Comparison of ENCODE assay signal across 22 cellular contexts in genomic region chr3:151109401-151109800, GRCh38.
"Had no signal": no experiment of that assay in that cellular context is flagged by ENCODE, and none has a peak within 500 bp of the region (broad histone marks: within the 10 kb centered on the region; RNA-seq: fewer than 3 reads in every experiment).

No MANE protein-coding gene starts in this region.

- H3K27me3 ChIP-seq: neutrophil, sigmoid colon, stomach had no signal

- H3K4me3 ChIP-seq: esophagus squamous epithelium, lung, psoas muscle, sigmoid colon, skin epidermis, stomach, thoracic aorta had no signal

- H3K27ac ChIP-seq: esophagus squamous epithelium, foreskin keratinocyte, neutrophil, psoas muscle, sigmoid colon, skin epidermis, stomach, thoracic aorta had no signal

- ATAC-seq: effector memory CD8-positive, alpha-beta T cell; foreskin keratinocyte; left colon; left ventricle myocardium superior; natural killer cell treated with Interleukin-12 subunit alpha and Interleukin-12 subunit beta and Interleukin-15 and Interleukin-18, amount 100 ng/mL, for 72 hours; psoas muscle had no signal

- H3K4me1 ChIP-seq: esophagus squamous epithelium, foreskin keratinocyte, psoas muscle, sigmoid colon, stomach had no signal

- FAIRE-seq: colon, urothelium cell line had no signal

- H3K9me3 ChIP-seq: esophagus squamous epithelium, neutrophil, psoas muscle, sigmoid colon, stomach, thoracic aorta had no signal

- DNase-seq: effector memory CD8-positive, alpha-beta T cell; esophagus squamous epithelium; foreskin keratinocyte; head of caudate nucleus; hippocampal formation; left colon; left ventricle myocardium superior; mesenchymal stem cell; midbrain; psoas muscle; sigmoid colon; stimulated activated CD4-positive, alpha-beta T cell treated with anti-CD3 and anti-CD28 coated beads, Interleukin-12 subunit alpha, Interleukin-12 subunit beta, amount 100 ng/mL, for 4 hours; stimulated activated naive CD4-positive, alpha-beta T cell; stomach; substantia nigra had no signal

- H3K36me3 ChIP-seq: esophagus squamous epithelium, neutrophil, sigmoid colon, stomach, thoracic aorta had no signal
